Comparison of ENCODE assay signal across 2 cellular contexts in the genomic region with DNA sequence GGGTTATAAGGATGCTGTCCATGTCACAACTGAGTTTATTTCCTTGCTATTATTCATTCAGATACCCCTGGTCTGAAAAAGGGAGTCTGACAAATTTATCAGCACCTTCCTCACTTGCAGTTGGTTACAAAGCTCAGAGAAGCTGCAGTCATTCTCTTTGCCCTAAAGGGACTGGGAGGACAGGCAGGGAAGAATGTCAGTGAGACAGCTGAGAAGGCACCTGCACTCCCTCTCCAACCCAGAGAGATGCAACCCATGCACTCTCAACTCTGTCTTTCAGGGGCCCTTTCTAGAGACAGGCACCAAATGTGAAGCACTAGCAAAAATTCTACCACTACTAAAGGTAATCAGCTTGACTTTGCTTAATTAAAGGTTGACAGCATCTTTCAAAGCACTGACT.
TF ChIP-seq lines count a peak whose summit lies in the region.

No MANE protein-coding gene starts in this region.

TF ChIP-seq in SK-N-SH, 30 proteins besides CTCF, POLR2A, EP300 and RAD21:
- TF ChIP-seq, protein P1, sequence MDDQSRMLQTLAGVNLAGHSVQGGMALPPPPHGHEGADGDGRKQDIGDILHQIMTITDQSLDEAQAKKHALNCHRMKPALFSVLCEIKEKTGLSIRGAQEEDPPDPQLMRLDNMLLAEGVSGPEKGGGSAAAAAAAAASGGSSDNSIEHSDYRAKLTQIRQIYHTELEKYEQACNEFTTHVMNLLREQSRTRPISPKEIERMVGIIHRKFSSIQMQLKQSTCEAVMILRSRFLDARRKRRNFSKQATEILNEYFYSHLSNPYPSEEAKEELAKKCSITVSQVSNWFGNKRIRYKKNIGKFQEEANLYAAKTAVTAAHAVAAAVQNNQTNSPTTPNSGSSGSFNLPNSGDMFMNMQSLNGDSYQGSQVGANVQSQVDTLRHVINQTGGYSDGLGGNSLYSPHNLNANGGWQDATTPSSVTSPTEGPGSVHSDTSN (IDR thresholded peaks at IDR 0.05): no peak
- TF ChIP-seq MEF2A (IDR thresholded peaks at IDR 0.05; ENCODE audit: borderline replicate concordance, low read depth) (no peak), RXRA (IDR thresholded peaks at IDR 0.05; ENCODE audit: borderline replicate concordance, low read depth) (no peak), EZH2phosphoT487 (IDR thresholded peaks at IDR 0.05; ENCODE audit: borderline replicate concordance, low read depth) (no peak), FOSL2 (IDR thresholded peaks at IDR 0.05; ENCODE audit: borderline replicate concordance, low read depth) (no peak)
TF ChIP-seq in SK-N-SH: peak in this region for 0.

TF ChIP-seq in WTC11, 78 proteins besides CTCF, POLR2A, EP300 and RAD21 (continued from another document):
- TF ChIP-seq, protein P2, sequence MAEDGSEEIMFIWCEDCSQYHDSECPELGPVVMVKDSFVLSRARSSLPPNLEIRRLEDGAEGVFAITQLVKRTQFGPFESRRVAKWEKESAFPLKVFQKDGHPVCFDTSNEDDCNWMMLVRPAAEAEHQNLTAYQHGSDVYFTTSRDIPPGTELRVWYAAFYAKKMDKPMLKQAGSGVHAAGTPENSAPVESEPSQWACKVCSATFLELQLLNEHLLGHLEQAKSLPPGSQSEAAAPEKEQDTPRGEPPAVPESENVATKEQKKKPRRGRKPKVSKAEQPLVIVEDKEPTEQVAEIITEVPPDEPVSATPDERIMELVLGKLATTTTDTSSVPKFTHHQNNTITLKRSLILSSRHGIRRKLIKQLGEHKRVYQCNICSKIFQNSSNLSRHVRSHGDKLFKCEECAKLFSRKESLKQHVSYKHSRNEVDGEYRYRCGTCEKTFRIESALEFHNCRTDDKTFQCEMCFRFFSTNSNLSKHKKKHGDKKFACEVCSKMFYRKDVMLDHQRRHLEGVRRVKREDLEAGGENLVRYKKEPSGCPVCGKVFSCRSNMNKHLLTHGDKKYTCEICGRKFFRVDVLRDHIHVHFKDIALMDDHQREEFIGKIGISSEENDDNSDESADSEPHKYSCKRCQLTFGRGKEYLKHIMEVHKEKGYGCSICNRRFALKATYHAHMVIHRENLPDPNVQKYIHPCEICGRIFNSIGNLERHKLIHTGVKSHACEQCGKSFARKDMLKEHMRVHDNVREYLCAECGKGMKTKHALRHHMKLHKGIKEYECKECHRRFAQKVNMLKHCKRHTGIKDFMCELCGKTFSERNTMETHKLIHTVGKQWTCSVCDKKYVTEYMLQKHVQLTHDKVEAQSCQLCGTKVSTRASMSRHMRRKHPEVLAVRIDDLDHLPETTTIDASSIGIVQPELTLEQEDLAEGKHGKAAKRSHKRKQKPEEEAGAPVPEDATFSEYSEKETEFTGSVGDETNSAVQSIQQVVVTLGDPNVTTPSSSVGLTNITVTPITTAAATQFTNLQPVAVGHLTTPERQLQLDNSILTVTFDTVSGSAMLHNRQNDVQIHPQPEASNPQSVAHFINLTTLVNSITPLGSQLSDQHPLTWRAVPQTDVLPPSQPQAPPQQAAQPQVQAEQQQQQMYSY (CRISPR knock-in tag; IDR thresholded peaks at IDR 0.05): no peak
- TF ChIP-seq, protein P3, sequence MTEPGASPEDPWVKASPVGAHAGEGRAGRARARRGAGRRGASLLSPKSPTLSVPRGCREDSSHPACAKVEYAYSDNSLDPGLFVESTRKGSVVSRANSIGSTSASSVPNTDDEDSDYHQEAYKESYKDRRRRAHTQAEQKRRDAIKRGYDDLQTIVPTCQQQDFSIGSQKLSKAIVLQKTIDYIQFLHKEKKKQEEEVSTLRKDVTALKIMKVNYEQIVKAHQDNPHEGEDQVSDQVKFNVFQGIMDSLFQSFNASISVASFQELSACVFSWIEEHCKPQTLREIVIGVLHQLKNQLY (CRISPR knock-in tag; IDR thresholded peaks at IDR 0.05): no peak
- TF ChIP-seq, protein P4, sequence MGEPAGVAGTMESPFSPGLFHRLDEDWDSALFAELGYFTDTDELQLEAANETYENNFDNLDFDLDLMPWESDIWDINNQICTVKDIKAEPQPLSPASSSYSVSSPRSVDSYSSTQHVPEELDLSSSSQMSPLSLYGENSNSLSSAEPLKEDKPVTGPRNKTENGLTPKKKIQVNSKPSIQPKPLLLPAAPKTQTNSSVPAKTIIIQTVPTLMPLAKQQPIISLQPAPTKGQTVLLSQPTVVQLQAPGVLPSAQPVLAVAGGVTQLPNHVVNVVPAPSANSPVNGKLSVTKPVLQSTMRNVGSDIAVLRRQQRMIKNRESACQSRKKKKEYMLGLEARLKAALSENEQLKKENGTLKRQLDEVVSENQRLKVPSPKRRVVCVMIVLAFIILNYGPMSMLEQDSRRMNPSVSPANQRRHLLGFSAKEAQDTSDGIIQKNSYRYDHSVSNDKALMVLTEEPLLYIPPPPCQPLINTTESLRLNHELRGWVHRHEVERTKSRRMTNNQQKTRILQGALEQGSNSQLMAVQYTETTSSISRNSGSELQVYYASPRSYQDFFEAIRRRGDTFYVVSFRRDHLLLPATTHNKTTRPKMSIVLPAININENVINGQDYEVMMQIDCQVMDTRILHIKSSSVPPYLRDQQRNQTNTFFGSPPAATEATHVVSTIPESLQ (CRISPR knock-in tag; IDR thresholded peaks at IDR 0.05): no peak
- TF ChIP-seq TEAD1 (CRISPR knock-in tag; IDR thresholded peaks at IDR 0.05): no peak
- TF ChIP-seq NR2C2 (CRISPR knock-in tag; IDR thresholded peaks at IDR 0.05): no peak
- TF ChIP-seq, protein P5, sequence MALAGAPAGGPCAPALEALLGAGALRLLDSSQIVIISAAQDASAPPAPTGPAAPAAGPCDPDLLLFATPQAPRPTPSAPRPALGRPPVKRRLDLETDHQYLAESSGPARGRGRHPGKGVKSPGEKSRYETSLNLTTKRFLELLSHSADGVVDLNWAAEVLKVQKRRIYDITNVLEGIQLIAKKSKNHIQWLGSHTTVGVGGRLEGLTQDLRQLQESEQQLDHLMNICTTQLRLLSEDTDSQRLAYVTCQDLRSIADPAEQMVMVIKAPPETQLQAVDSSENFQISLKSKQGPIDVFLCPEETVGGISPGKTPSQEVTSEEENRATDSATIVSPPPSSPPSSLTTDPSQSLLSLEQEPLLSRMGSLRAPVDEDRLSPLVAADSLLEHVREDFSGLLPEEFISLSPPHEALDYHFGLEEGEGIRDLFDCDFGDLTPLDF (CRISPR knock-in tag; IDR thresholded peaks at IDR 0.05): no peak
- TF ChIP-seq, protein P6, sequence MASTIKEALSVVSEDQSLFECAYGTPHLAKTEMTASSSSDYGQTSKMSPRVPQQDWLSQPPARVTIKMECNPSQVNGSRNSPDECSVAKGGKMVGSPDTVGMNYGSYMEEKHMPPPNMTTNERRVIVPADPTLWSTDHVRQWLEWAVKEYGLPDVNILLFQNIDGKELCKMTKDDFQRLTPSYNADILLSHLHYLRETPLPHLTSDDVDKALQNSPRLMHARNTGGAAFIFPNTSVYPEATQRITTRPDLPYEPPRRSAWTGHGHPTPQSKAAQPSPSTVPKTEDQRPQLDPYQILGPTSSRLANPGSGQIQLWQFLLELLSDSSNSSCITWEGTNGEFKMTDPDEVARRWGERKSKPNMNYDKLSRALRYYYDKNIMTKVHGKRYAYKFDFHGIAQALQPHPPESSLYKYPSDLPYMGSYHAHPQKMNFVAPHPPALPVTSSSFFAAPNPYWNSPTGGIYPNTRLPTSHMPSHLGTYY (CRISPR knock-in tag; IDR thresholded peaks at IDR 0.05): no peak
- TF ChIP-seq NFE2L1 (CRISPR knock-in tag; IDR thresholded peaks at IDR 0.05): no peak
- TF ChIP-seq, protein P7, sequence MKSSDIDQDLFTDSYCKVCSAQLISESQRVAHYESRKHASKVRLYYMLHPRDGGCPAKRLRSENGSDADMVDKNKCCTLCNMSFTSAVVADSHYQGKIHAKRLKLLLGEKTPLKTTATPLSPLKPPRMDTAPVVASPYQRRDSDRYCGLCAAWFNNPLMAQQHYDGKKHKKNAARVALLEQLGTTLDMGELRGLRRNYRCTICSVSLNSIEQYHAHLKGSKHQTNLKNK (CRISPR knock-in tag; IDR thresholded peaks at IDR 0.05): no peak
- TF ChIP-seq SP1 (CRISPR knock-in tag; conservative IDR thresholded peaks at IDR 0.05): no peak
- no peak for TF ChIP-seq ETV6 (CRISPR knock-in tag; IDR thresholded peaks at IDR 0.05)
- no peak for TF ChIP-seq FOXP1 (CRISPR knock-in tag; IDR thresholded peaks at IDR 0.05; ENCODE audit: borderline replicate concordance)
- TF ChIP-seq ZNF232 (CRISPR knock-in tag; IDR thresholded peaks at IDR 0.05): no peak
- TF ChIP-seq, protein P8, sequence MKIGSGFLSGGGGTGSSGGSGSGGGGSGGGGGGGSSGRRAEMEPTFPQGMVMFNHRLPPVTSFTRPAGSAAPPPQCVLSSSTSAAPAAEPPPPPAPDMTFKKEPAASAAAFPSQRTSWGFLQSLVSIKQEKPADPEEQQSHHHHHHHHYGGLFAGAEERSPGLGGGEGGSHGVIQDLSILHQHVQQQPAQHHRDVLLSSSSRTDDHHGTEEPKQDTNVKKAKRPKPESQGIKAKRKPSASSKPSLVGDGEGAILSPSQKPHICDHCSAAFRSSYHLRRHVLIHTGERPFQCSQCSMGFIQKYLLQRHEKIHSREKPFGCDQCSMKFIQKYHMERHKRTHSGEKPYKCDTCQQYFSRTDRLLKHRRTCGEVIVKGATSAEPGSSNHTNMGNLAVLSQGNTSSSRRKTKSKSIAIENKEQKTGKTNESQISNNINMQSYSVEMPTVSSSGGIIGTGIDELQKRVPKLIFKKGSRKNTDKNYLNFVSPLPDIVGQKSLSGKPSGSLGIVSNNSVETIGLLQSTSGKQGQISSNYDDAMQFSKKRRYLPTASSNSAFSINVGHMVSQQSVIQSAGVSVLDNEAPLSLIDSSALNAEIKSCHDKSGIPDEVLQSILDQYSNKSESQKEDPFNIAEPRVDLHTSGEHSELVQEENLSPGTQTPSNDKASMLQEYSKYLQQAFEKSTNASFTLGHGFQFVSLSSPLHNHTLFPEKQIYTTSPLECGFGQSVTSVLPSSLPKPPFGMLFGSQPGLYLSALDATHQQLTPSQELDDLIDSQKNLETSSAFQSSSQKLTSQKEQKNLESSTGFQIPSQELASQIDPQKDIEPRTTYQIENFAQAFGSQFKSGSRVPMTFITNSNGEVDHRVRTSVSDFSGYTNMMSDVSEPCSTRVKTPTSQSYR (CRISPR knock-in tag; IDR thresholded peaks at IDR 0.05): no peak
TF ChIP-seq in WTC11: peak in this region for 0.
